ENCODE assay signal across 19 cellular contexts in the genomic region with DNA sequence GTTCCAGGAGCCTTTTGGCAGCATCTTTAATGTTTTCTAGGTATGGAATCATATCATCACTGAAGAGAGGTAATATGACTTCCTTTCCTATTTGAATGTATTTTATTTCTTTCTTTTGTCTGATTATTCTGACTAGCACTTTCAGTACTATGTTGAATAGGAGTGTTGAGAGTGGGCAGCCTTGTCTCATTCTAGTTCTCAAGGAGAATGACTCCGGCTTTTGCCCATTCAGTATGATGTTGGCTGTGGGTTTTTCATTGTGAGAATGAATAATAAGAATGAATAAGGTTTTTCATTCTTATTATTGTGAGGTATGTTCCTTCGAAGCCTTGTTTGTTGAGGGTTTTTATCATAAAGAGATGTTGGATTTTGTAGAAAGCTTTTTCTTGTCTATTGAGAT.
A peak's percentile ranks its signal among the peaks of the same experiment; 100 is the strongest.
DNase-seq lines count a peak whose midpoint lies in the region; ATAC-seq lines count a peak whose summit lies in the region.
"Had no signal": no experiment of that assay in that cellular context is flagged by ENCODE, and none has a peak within 500 bp of the region (broad histone marks: within the 10 kb centered on the region; RNA-seq: fewer than 3 reads in every experiment).

No MANE protein-coding gene starts in this region.

- H3K4me3 Mint-ChIP-seq in activated CD4-positive, alpha-beta T cell treated with anti-CD3 and anti-CD28 coated beads, Interleukin-2, amount 10 ng/mL, durations not matched to agents 24 days and 14 days, result no peak overlapping the region
- H3K4me3 Mint-ChIP-seq in stimulated activated effector memory CD8-positive, alpha-beta T cell treated with anti-CD3 and anti-CD28 coated beads, Interleukin-12 subunit alpha, Interleukin-12 subunit beta, amount 100 ng/mL, for 72 hours, result no peak overlapping the region
- H3K4me3 Mint-ChIP-seq: CD4-positive, CD25-positive, alpha-beta regulatory T cell had no signal

- no peaks in the 10 kb centered on the region for H3K79me2 ChIP-seq in Karpas-422 (ENCODE audit: low read length)

- peaks cover 36% of the 10 kb centered on the region for H3K4me1 ChIP-seq in HAP-1
- H3K4me1 ChIP-seq in Karpas-422 (ENCODE audit: low read length), result no peaks in the 10 kb centered on the region
- H3K4me1 ChIP-seq: BE2C had no signal

- no peak for DNase-seq in activated CD4-positive, alpha-beta T cell treated with anti-CD3 and anti-CD28 coated beads, Interleukin-2, amount 10 ng/mL, durations not matched to agents 24 days and 14 days
- DNase-seq in activated CD4-positive, alpha-beta T cell treated with anti-CD3 and anti-CD28 coated beads, Interleukin-2, amount 50 U/mL, for 1 hour, result no peak
- peak; percentile 42 to 46 for DNase-seq in HAP-1 (ENCODE audit: low spot score in 2 of 2)
- DNase-seq in Karpas-422, result peak; percentile 16
- DNase-seq in stimulated activated effector memory CD8-positive, alpha-beta T cell treated with anti-CD3 and anti-CD28 coated beads, Interleukin-12 subunit alpha, Interleukin-12 subunit beta, amount 100 ng/mL, for 72 hours (ENCODE audit: low spot score in 2 of 2), result no peak
- DNase-seq in NCI-H146 treated with DMSO at 0.1 percent for 48 hours (lab: John Stamatoyannopoulos, UW; ENCODE audit: unreplicated experiment), result no peak
- DNase-seq: ACHN; BE2C; C1 segment of cervical spinal cord; CD4-positive, CD25-positive, alpha-beta regulatory T cell; CD8-positive, alpha-beta memory T cell; COR-L47; DMS 273 treated with DMSO at 0.1 percent for 48 hours; DMS53; DND-41; EL; GM23248; HCEC 1CT had no signal

- no peak overlapping the region for H3K27ac ChIP-seq in Karpas-422 (ENCODE audit: low read length)
- H3K27ac ChIP-seq: GM23248 had no signal

- no peaks in the 10 kb centered on the region for H3K36me3 ChIP-seq in HAP-1 (replicated peaks)
- H3K36me3 ChIP-seq in Karpas-422 (ENCODE audit: insufficient read depth, low read length), result no peaks in the 10 kb centered on the region
- H3K36me3 ChIP-seq: BE2C had no signal

- H3K27me3 Mint-ChIP-seq in activated CD4-positive, alpha-beta T cell treated with anti-CD3 and anti-CD28 coated beads, Interleukin-2, amount 10 ng/mL, durations not matched to agents 24 days and 14 days, result no peaks in the 10 kb centered on the region
- H3K27me3 Mint-ChIP-seq: CD4-positive, CD25-positive, alpha-beta regulatory T cell; CD8-positive, alpha-beta memory T cell had no signal

- no peaks in the 10 kb centered on the region for H3K36me3 Mint-ChIP-seq in activated CD4-positive, alpha-beta T cell treated with anti-CD3 and anti-CD28 coated beads, Interleukin-2, amount 10 ng/mL, durations not matched to agents 24 days and 14 days (ENCODE audit: low read depth)
- no peaks in the 10 kb centered on the region for H3K36me3 Mint-ChIP-seq in stimulated activated effector memory CD8-positive, alpha-beta T cell treated with anti-CD3 and anti-CD28 coated beads, Interleukin-12 subunit alpha, Interleukin-12 subunit beta, amount 100 ng/mL, for 72 hours
- H3K36me3 Mint-ChIP-seq: CD4-positive, CD25-positive, alpha-beta regulatory T cell had no signal

- ATAC-seq in stimulated activated effector memory CD8-positive, alpha-beta T cell treated with anti-CD3 and anti-CD28 coated beads, Interleukin-12 subunit alpha, Interleukin-12 subunit beta, amount 100 ng/mL, for 72 hours, result peak; percentile 71
- ATAC-seq: GM12878 had no signal

- H3K4me3 ChIP-seq in HAP-1, result no peak overlapping the region
- H3K4me3 ChIP-seq in Karpas-422 (ENCODE audit: low read length), result no peak overlapping the region
- H3K4me3 ChIP-seq: GM12878, GM23248 had no signal

- H3K9ac ChIP-seq in Karpas-422 (ENCODE audit: low read length), result no peak overlapping the region
- H3K9ac ChIP-seq: GM23248 had no signal

- in situ Hi-C loops in HAP-1 (cut with MboI; ENCODE audit: low sequenced_read_pairs), result loop anchor here (5.0 kb wide), 1 partner anchor 100 kb away; a partner anchor contains a TSS

- no peak overlapping the region for H3K4me2 ChIP-seq in Karpas-422 (ENCODE audit: low read depth, low read length, poor library complexity, severe bottlenecking)

- H3K27ac Mint-ChIP-seq in activated CD4-positive, alpha-beta T cell treated with anti-CD3 and anti-CD28 coated beads, Interleukin-2, amount 10 ng/mL, durations not matched to agents 24 days and 14 days, result peak overlapping the region; percentile 7
- no peak overlapping the region for H3K27ac Mint-ChIP-seq in stimulated activated effector memory CD8-positive, alpha-beta T cell treated with anti-CD3 and anti-CD28 coated beads, Interleukin-12 subunit alpha, Interleukin-12 subunit beta, amount 100 ng/mL, for 72 hours
- H3K27ac Mint-ChIP-seq: CD4-positive, CD25-positive, alpha-beta regulatory T cell; CD8-positive, alpha-beta memory T cell had no signal

- intact Hi-C loops in activated CD4-positive, alpha-beta T cell treated with anti-CD3 and anti-CD28 coated beads, Interleukin-2, amount 10 ng/mL, durations not matched to agents 24 days and 14 days (cut with micrococcal nuclease), result loop anchor here (5.0 kb wide), 1 partner anchor 530 kb away; no protein-coding TSS in a partner anchor

- H3K27me3 ChIP-seq in HAP-1 (ENCODE audit: low read depth) (no peaks in the 10 kb centered on the region), Karpas-422 (ENCODE audit: low read length) (no peaks in the 10 kb centered on the region)
- H3K27me3 ChIP-seq: BE2C had no signal

- H3K9me3 Mint-ChIP-seq in activated CD4-positive, alpha-beta T cell treated with anti-CD3 and anti-CD28 coated beads, Interleukin-2, amount 10 ng/mL, durations not matched to agents 24 days and 14 days, result no peaks in the 10 kb centered on the region
- H3K9me3 Mint-ChIP-seq in stimulated activated effector memory CD8-positive, alpha-beta T cell treated with anti-CD3 and anti-CD28 coated beads, Interleukin-12 subunit alpha, Interleukin-12 subunit beta, amount 100 ng/mL, for 72 hours, result no peaks in the 10 kb centered on the region

- no peaks in the 10 kb centered on the region for H3K9me3 ChIP-seq in HAP-1
- no peaks in the 10 kb centered on the region for H3K9me3 ChIP-seq in Karpas-422 (ENCODE audit: low read length)
- H3K9me3 ChIP-seq: BE2C had no signal

- H2AFZ ChIP-seq in Karpas-422 (ENCODE audit: low read length), result no peak overlapping the region
- H2AFZ ChIP-seq: GM23248 had no signal

- peaks cover 24% of the 10 kb centered on the region for H3K4me1 Mint-ChIP-seq in activated CD4-positive, alpha-beta T cell treated with anti-CD3 and anti-CD28 coated beads, Interleukin-2, amount 10 ng/mL, durations not matched to agents 24 days and 14 days
- H3K4me1 Mint-ChIP-seq in stimulated activated effector memory CD8-positive, alpha-beta T cell treated with anti-CD3 and anti-CD28 coated beads, Interleukin-12 subunit alpha, Interleukin-12 subunit beta, amount 100 ng/mL, for 72 hours, result peaks cover 17% of the 10 kb centered on the region

- no peaks in the 10 kb centered on the region for H4K20me1 ChIP-seq in Karpas-422 (ENCODE audit: insufficient read depth, low read depth, low read length)

- no peaks in the 10 kb centered on the region for H3K9me2 ChIP-seq in Karpas-422 (replicated peaks; ENCODE audit: insufficient read depth, low read length)

Comparison
In these comparisons a context has a peak if more than half of its experiments do, and no peak if none do; other contexts are left out.
1. DNase-seq: peak in HAP-1 (2 of 2) and Karpas-422 (single experiment); none in activated CD4-positive, alpha-beta T cell treated with anti-CD3 and anti-CD28 coated beads, Interleukin-2, amount 10 ng/mL, durations not matched to agents 24 days and 14 days (single experiment), activated CD4-positive, alpha-beta T cell treated with anti-CD3 and anti-CD28 coated beads, Interleukin-2, amount 50 U/mL, for 1 hour (single experiment), stimulated activated effector memory CD8-positive, alpha-beta T cell treated with anti-CD3 and anti-CD28 coated beads, Interleukin-12 subunit alpha, Interleukin-12 subunit beta, amount 100 ng/mL, for 72 hours (0 of 2) and NCI-H146 treated with DMSO at 0.1 percent for 48 hours (single experiment).